In genomic region chr3:68817243-68817642, GRCh38 we compare ENCODE assay signal across 25 cellular contexts.
A peak's percentile ranks its signal among the peaks of the same experiment; 100 is the strongest.
DNase-seq lines count a peak whose midpoint lies in the region; ATAC-seq and TF ChIP-seq lines count a peak whose summit lies in the region.
"Had no signal": no experiment of that assay in that cellular context is flagged by ENCODE, and none has a peak within 500 bp of the region (broad histone marks: within the 10 kb centered on the region; RNA-seq: fewer than 3 reads in every experiment).

No MANE protein-coding gene starts in this region.

- DNase-seq in HS-5 (ENCODE audit: low read depth) = peak; percentile 82
- DNase-seq in PC-3 = peak; percentile 1
- DNase-seq in fibroblast of villous mesenchyme (ENCODE audit: low read depth) = peak; percentile 59
- no peak for DNase-seq in DMS114 treated with DMSO at 0.1 percent for 48 hours (lab: John Stamatoyannopoulos, UW; ENCODE audit: unreplicated experiment)
- no peak for DNase-seq in testis
- no peak for DNase-seq in middle frontal gyrus (ENCODE audit: extremely low spot score, low spot score)
- DNase-seq in stimulated activated CD4-positive, alpha-beta T cell treated with anti-CD3 and anti-CD28 coated beads, Interleukin-4, amount 100 ng/mL, for 1 hour = no peak
- DNase-seq: ACHN; Caco-2; CD4-positive, alpha-beta T cell; DMS 273 treated with DMSO at 0.1 percent for 48 hours; GF-D8; NCI-H1105; NCI-H146; NCI-H2029; NCI-H2227 treated with DMSO at 0.1 percent for 48 hours; NCI-H510A; NCI-H748 treated with DMSO at 0.1 percent for 48 hours; NK-92 treated with Interleukin-12 subunit alpha and Interleukin-12 subunit beta, amount 100 ng/mL, for 24 hours had no signal

- no peaks in the 10 kb centered on the region for H3F3A ChIP-seq in PC-3 (ENCODE audit: low read length, unreplicated experiment)

- POLR2A ChIA-PET in PC-3 (lab: Charles Lee; ENCODE audit: unreplicated experiment) = no interaction called here

- H3K9me2 ChIP-seq in PC-3 (replicated peaks; ENCODE audit: low read length) = no peaks in the 10 kb centered on the region

- H3K36me3 ChIP-seq in PC-3 (ENCODE audit: low read depth, low read length) (no peaks in the 10 kb centered on the region), testis (ENCODE audit: low read depth, missing control alignments) (no peaks in the 10 kb centered on the region)
- H3K36me3 ChIP-seq: BLaER1, SJSA1 had no signal

- no peaks in the 10 kb centered on the region for H3K27me3 ChIP-seq in PC-3 (ENCODE audit: low read length)
- no peaks in the 10 kb centered on the region for H3K27me3 ChIP-seq in testis
- H3K27me3 ChIP-seq: BLaER1, SJSA1 had no signal

- H3K27ac ChIP-seq in PC-3 (ENCODE audit: low read length) (no peak overlapping the region), testis (no peak overlapping the region)
- H3K27ac ChIP-seq: BLaER1, SJSA1 had no signal

- H3K9me3 ChIP-seq in PC-3 (ENCODE audit: low read length) = no peaks in the 10 kb centered on the region
- no peaks in the 10 kb centered on the region for H3K9me3 ChIP-seq in testis
- H3K9me3 ChIP-seq: BLaER1, Caco-2, SJSA1 had no signal

- no peaks in the 10 kb centered on the region for H4K20me1 ChIP-seq in PC-3 (ENCODE audit: low read length)
- H4K20me1 ChIP-seq: BLaER1 had no signal

- TF ChIP-seq CTCF in PC-3 (conservative IDR thresholded peaks at IDR 0.05; ENCODE audit: low read depth, low read length) (no peak), fibroblast of villous mesenchyme (IDR thresholded peaks at IDR 0.05; ENCODE audit: insufficient read depth, low read depth, low read length) (no peak), testis (IDR thresholded peaks at IDR 0.05) (no peak)

- no peaks in the 10 kb centered on the region for H3K79me2 ChIP-seq in PC-3 (ENCODE audit: low read length)

- no peak overlapping the region for H2AFZ ChIP-seq in PC-3 (ENCODE audit: low read length)

- 92 to 96% methylated on average over 2 of the region's 2 CpGs for WGBS in testis, 2 donors

- CTCF ChIA-PET in PC-3 (lab: Charles Lee) = no interaction called here

- H3K4me2 ChIP-seq in PC-3 (ENCODE audit: low read length) = no peak overlapping the region
- H3K4me2 ChIP-seq: BLaER1 had no signal

- H3K4me1 ChIP-seq in PC-3 (ENCODE audit: insufficient read depth, low read length) (no peaks in the 10 kb centered on the region), testis (no peaks in the 10 kb centered on the region)
- H3K4me1 ChIP-seq: BLaER1, Caco-2 had no signal

- no peak for TF ChIP-seq POLR2A in testis (IDR thresholded peaks at IDR 0.05)

- no peak overlapping the region for H3K9ac ChIP-seq in PC-3 (ENCODE audit: low read length)
- H3K9ac ChIP-seq: BLaER1 had no signal

- ATAC-seq in PC-3 = no peak
- ATAC-seq: HepG2, K562, Panc1, Right ventricle myocardium inferior had no signal

- intact Hi-C loops in PC-3 (cut with micrococcal nuclease) (no loop called here), testis (cut with DNase I; ENCODE audit: low total_unique reads) (no loop called here)

- no TSS peak for BruUV-seq in PC-3 (replicated peaks; lab: Mats Ljungman, UMichigan)

- H3K4me3 ChIP-seq in PC-3 (ENCODE audit: low read length) = no peak overlapping the region
- H3K4me3 ChIP-seq in fibroblast of villous mesenchyme (ENCODE audit: low read depth, low read length) = no peak overlapping the region
- no peak overlapping the region for H3K4me3 ChIP-seq in testis
- H3K4me3 ChIP-seq: BLaER1, K562, SJSA1 had no signal

Comparison
In these comparisons a context has a peak if more than half of its experiments do, and no peak if none do; other contexts are left out.
1. DNase-seq: peak in HS-5 (single experiment), PC-3 (single experiment) and fibroblast of villous mesenchyme (single experiment); none in DMS114 treated with DMSO at 0.1 percent for 48 hours (single experiment), testis (single experiment), middle frontal gyrus (single experiment) and stimulated activated CD4-positive, alpha-beta T cell treated with anti-CD3 and anti-CD28 coated beads, Interleukin-4, amount 100 ng/mL, for 1 hour (single experiment).